ENCODE assay signal across 8 cellular contexts in the genomic region with DNA sequence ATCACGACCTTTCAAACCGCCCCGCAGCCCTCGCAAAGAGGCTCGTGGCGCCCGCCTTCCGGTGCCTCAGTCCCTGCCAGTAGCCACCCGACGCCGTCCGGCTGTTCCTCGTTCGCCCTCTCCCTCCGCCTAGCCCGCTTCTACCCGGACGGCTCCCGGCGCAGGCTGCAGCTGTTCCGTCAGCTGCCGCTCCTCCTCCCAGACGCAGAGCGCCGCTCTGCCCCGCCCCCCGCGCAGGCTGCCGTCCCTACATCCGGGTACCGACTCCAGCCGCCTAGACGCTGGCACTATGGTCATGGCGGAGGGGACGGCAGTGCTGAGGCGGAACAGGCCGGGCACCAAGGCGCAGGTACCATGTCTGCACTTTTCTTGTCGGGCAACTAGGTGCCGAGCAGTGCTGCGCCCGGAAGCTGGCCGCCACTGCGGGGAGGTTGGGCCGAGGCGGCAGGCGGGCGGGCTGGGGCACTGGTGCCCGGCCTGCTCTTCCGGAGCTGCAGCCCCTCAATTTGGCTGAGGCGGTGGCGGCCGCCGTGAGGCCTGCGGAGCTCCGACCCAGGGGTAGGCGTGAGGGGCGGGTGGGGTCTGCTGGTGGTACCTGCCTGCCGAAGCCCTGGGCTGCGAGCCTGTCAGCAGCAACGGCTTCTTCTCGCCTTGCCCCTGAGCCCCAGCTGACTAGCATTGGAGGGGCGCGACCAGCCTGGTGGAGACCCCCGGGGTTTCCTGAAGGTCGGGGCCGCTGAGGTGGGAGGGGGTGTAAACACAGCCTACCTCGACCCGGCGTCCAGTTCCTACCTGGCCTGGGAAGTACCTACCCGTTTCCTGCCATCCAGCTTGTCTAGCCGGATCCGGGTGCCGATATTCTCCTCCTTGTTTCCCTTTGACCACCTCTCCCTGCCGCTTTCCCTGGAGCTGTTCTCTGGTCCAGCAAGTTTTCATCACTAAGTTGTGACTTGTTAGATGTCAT. TPM values are rescaled to one million over a fixed set of nuclear protein-coding genes. Genes with fewer than 3 reads are reported as not detected.
DNase-seq lines count a peak whose midpoint lies in the region; ATAC-seq and TF ChIP-seq lines count a peak whose summit lies in the region.

A gene (plus strand): TSS at position 269 of the 964 bp plus-strand sequence. CDS start 21 bp downstream, at position 290.

- DNase-seq in DMS153 (lab: John Stamatoyannopoulos, UW): peak; percentile 93
- DNase-seq in Jurkat, Clone E6-1 (ENCODE audit: low read depth, low spot score): peak; percentile 84
- DNase-seq in PC-9: peak; percentile 80 to 95
- DNase-seq in activated T-cell treated with anti-CD3 and anti-CD28 coated beads, Interleukin-2, amount 50 U/mL, for 1 hour: peak; percentile 94
- DNase-seq in epithelial cell of proximal tubule (ENCODE audit: low read depth): no peak
- peak; percentile 96 for DNase-seq in stimulated activated CD8-positive, alpha-beta memory T cell treated with anti-CD3 and anti-CD28 coated beads, Interleukin-4, amount 100 ng/mL, for 48 hours

- H2AFZ ChIP-seq in PC-9: peak within 1 kb of the TSS; percentile 88

- H3F3A ChIP-seq in PC-9 (ENCODE audit: insufficient read depth, low read depth): peaks cover 7% of the 10 kb centered on the region; the same call in 1 of the 2 replicates

- H4K20me1 ChIP-seq in PC-9 (ENCODE audit: insufficient read depth): peaks cover 28% of the 10 kb centered on the region

- POLR2A ChIA-PET in PC-9 (lab: Charles Lee; ENCODE audit: unreplicated experiment): interaction anchor here (0.6 to 1.2 kb wide), 8 partner anchors 16 to 189 kb away, joined by 3 to 8 read pairs (median 4); a partner anchor contains a TSS

- H3K4me1 ChIP-seq in PC-9 (replicated peaks; ENCODE audit: insufficient read depth) (peaks cover 24% of the 10 kb centered on the region), mucosa of rectum (ENCODE audit: control insufficient read depth in 2 of 2, insufficient read depth in 2 of 2, low read length in 2 of 2) (peaks cover 9 to 11% of the 10 kb centered on the region in 2 donors)

- H3K27ac ChIP-seq in PC-9 (peak within 1 kb of the TSS; percentile 50), mucosa of rectum (ENCODE audit: low read depth in 2 of 2, low read length in 2 of 2) (peak within 1 kb of the TSS; percentile 91 to 97)

- H3K27me3 ChIP-seq in PC-9 (ENCODE audit: insufficient read depth, low read depth) (no peaks in the 10 kb centered on the region), mucosa of rectum (ENCODE audit: control insufficient read depth in 2 of 2, insufficient read depth in 2 of 2, low read length in 2 of 2) (no peaks in the 10 kb centered on the region)

- BruUV-seq in PC-9 (replicated peaks; lab: Mats Ljungman, UMichigan): no TSS peak

- intact Hi-C loops in PC-9 (cut with micrococcal nuclease; ENCODE audit: unreplicated experiment): loop anchor here (1.0 to 5.0 kb wide), 3 partner anchors 16 to 191 kb away; a partner anchor contains a TSS

- H3K9me3 ChIP-seq in PC-9 (ENCODE audit: insufficient read depth, low read depth): peaks cover 2% of the 10 kb centered on the region; the same call in 1 of the 2 replicates
- no peaks in the 10 kb centered on the region for H3K9me3 ChIP-seq in mucosa of rectum (ENCODE audit: control insufficient read depth in 2 of 2, low read length in 2 of 2)

- CTCF ChIA-PET in PC-9 (lab: Charles Lee): no interaction called here

- H3K9me2 ChIP-seq in PC-9 (ENCODE audit: insufficient read depth): no peaks in the 10 kb centered on the region

- H3K36me3 ChIP-seq in PC-9 (ENCODE audit: low read depth): 0 out of 2 replicates have a peak, but pooled peaks cover 2% of the 10 kb centered on the region
- H3K36me3 ChIP-seq in mucosa of rectum (ENCODE audit: control insufficient read depth in 2 of 2, insufficient read depth in 2 of 2, low read length in 2 of 2): peaks cover 3% of the 10 kb centered on the region in 2 donors

- peak; percentile 92 for ATAC-seq in GM21619 (IDR thresholded peaks at IDR 0.05; ENCODE audit: unreplicated experiment)

- H3K4me2 ChIP-seq in PC-9: peak within 1 kb of the TSS; percentile 83

- H3K4me3 ChIP-seq in Jurkat, Clone E6-1 (ENCODE audit: low read length): peak within 1 kb of the TSS; percentile 90
- peak within 1 kb of the TSS; percentile 95 for H3K4me3 ChIP-seq in PC-9
- peak within 1 kb of the TSS; percentile 66 for H3K4me3 ChIP-seq in epithelial cell of proximal tubule (ENCODE audit: low read depth, low read length)
- H3K4me3 ChIP-seq in mucosa of rectum (ENCODE audit: low read length in 2 of 2): peak within 1 kb of the TSS; percentile 87 to 88

- H3K79me2 ChIP-seq in PC-9 (ENCODE audit: low read depth): peaks cover 59% of the 10 kb centered on the region

- TF ChIP-seq CTCF in PC-9 (conservative IDR thresholded peaks at IDR 0.05): no peak
- TF ChIP-seq CTCF in epithelial cell of proximal tubule (conservative IDR thresholded peaks at IDR 0.05; ENCODE audit: low read depth, low read length): no peak

- H3K9ac ChIP-seq in mucosa of rectum (ENCODE audit: low read depth in 1 of 2, low read length in 2 of 2): peak within 1 kb of the TSS; percentile 80 to 97

RNA-seq across cellular contexts. Expression of the gene that starts here (rescaled TPM):
- 19.3 TPM for polyA plus RNA-seq in Jurkat, Clone E6-1 (2012; ENCODE audit: insufficient read depth, insufficient read length)
- 19.9 and 20.1 TPM in 2 replicates for total RNA-seq in PC-9 (2021)
- 36.3 and 44.1 TPM in 2 replicates for total RNA-seq in epithelial cell of proximal tubule
